ENCODE assay signal across 8 cellular contexts in the genomic region with DNA sequence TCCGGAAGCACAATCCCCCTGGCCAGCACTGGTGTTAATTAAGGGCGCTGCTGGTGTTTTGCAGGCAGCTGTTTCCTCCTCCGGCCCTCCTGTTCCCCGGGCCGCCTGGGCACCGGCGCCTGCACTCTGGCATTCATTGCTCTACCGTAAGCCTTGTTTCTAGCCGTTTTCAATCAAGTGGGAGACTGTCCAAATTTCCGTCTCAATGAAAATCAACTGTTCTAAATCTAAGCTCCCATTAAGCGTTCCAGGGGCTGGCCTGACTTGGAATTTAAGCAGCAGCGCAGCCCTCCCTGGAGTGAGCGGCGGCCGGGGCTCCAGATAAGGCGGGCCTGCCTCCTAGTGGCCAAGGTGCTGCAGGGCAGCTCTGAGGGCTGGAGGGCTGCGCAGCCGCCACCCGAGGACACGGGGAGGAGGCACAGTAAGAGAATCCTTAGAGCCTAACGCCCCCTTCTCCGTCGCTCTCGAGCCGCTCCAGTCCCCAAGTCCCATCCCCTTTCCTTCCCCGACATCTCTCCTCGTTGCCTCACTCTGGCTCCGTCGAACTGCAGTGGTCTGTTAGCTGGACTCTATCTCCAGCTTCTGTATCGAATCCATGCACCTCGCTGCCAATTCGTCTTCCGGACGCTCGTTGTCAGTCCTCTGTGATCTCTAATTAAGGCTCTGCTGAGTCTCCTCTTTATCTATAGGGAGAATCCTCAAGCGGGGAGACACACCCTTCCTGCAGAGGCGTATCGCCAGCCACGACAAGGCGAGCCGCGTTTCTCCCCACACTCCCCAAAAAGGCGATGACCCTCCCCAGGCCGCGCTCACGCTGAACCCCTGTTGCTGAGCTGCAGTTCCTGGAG. TPM values are rescaled to one million over a fixed set of nuclear protein-coding genes. Genes with fewer than 3 reads are reported as not detected.
DNase-seq lines count a peak whose midpoint lies in the region; ATAC-seq, FAIRE-seq and TF ChIP-seq lines count a peak whose summit lies in the region.

No MANE protein-coding gene starts in this region.

- WGBS in neuronal stem cell (ENCODE audit: extremely low coverage in 2 of 2, insufficient read length in 2 of 2, insufficient replicate concordance in 1 of 2), 2 donors, result no CpG with 5 or more reads among the region's 46 CpGs

- no peak overlapping the region for H2BK120ac ChIP-seq in neuronal stem cell (ENCODE audit: low read depth, low read length)

- H4K91ac ChIP-seq in neuronal stem cell (ENCODE audit: low read depth, low read length, poor library complexity), result no peak overlapping the region

- no peak overlapping the region for H2BK15ac ChIP-seq in neuronal stem cell (ENCODE audit: low read length)

- TF ChIP-seq RAD21 in Ishikawa (IDR thresholded peaks at IDR 0.05; ENCODE audit: low read depth), result peak; percentile 97

- no peak overlapping the region for H3K4ac ChIP-seq in neuronal stem cell (ENCODE audit: low read length)

- H2AFZ ChIP-seq in neuronal stem cell (ENCODE audit: low read length), result peak overlapping the region; percentile 89

- ATAC-seq in GM21619 (IDR thresholded peaks at IDR 0.05; ENCODE audit: unreplicated experiment), result peak; percentile 99
- ATAC-seq in RWPE2 (ENCODE audit: low read depth), result peak; percentile 98

- H3K79me1 ChIP-seq in neuronal stem cell (ENCODE audit: low read depth, low read length), result no peaks in the 10 kb centered on the region

- TF ChIP-seq CTCF in RWPE2 (IDR thresholded peaks at IDR 0.05; ENCODE audit: poor library complexity, severe bottlenecking), result peak; percentile 95

- H3K27ac ChIP-seq in RWPE2 (ENCODE audit: poor library complexity, severe bottlenecking) (no peak overlapping the region), neuronal stem cell (replicated peaks; ENCODE audit: low read length) (no peak overlapping the region)

- no peak overlapping the region for H3K9ac ChIP-seq in neuronal stem cell (ENCODE audit: low read depth, low read length, poor library complexity)

- no peak for TF ChIP-seq EP300 in Ishikawa (IDR thresholded peaks at IDR 0.05; ENCODE audit: borderline replicate concordance)

- H3K4me2 ChIP-seq in neuronal stem cell (ENCODE audit: insufficient read depth, low read length, poor library complexity, severe bottlenecking), result peak overlapping the region; percentile 82

- peak overlapping the region; percentile 88 for H3K18ac ChIP-seq in neuronal stem cell (ENCODE audit: low read length)

- H3K4me3 ChIP-seq in RWPE2 (ENCODE audit: severe bottlenecking) (peak overlapping the region; percentile 13), neuronal stem cell (ENCODE audit: low read length in 2 of 2) (peak overlapping the region; percentile 37 to 75)

- H3K14ac ChIP-seq in neuronal stem cell (ENCODE audit: low read length), result no peak overlapping the region

- FAIRE-seq in frontal cortex (lab: Jason Lieb, UNC), result no peak

- H3K9me3 ChIP-seq in RWPE2 (ENCODE audit: severe bottlenecking) (no peaks in the 10 kb centered on the region), neuronal stem cell (replicated peaks in 1 of 2; ENCODE audit: control insufficient read depth in 2 of 2, insufficient read depth in 1 of 2, low read depth in 1 of 2, low read length in 2 of 2) (no peaks in the 10 kb centered on the region)

- H3K23ac ChIP-seq in neuronal stem cell (ENCODE audit: low read depth, low read length, poor library complexity), result peak overlapping the region; percentile 69

- H3K36me3 ChIP-seq in RWPE2 (ENCODE audit: low read depth) (no peaks in the 10 kb centered on the region), neuronal stem cell (replicated peaks in 1 of 2; ENCODE audit: control insufficient read depth in 2 of 2, insufficient read depth in 2 of 2, low read length in 2 of 2) (no peaks in the 10 kb centered on the region)

- H3K4me1 ChIP-seq in RWPE2 (ENCODE audit: insufficient read depth, poor library complexity, severe bottlenecking) (peaks cover 9% of the 10 kb centered on the region), neuronal stem cell (ENCODE audit: control insufficient read depth in 2 of 2, insufficient read depth in 1 of 2, low read depth in 1 of 2, low read length in 2 of 2) (peaks cover 4 to 11% of the 10 kb centered on the region in 2 donors)

- no peak overlapping the region for H2AK5ac ChIP-seq in neuronal stem cell (ENCODE audit: low read depth, low read length)

- H2BK5ac ChIP-seq in neuronal stem cell (ENCODE audit: low read length), result no peak overlapping the region

- DNase-seq in DMS79 treated with DMSO at 0.1 percent for 48 hours (lab: John Stamatoyannopoulos, UW), result peak; percentile 76
- peak; percentile 68 for DNase-seq in RWPE2 (ENCODE audit: low spot score)
- DNase-seq in activated gamma-delta T cell treated with anti-CD3 and anti-CD28 coated beads, Interleukin-2, amount 50 U/mL, for 16 hours (ENCODE audit: low read depth), result peak; percentile 82
- peak; percentile 59 to 81 for DNase-seq in frontal cortex (ENCODE audit: low spot score in 2 of 2)
- peak; percentile 86 for DNase-seq in neuronal stem cell (ENCODE audit: low spot score)
- DNase-seq in stromal cell of bone marrow (ENCODE audit: low read depth), result peak; percentile 64

- H3K27me3 ChIP-seq in RWPE2 (ENCODE audit: insufficient read depth, poor library complexity, severe bottlenecking) (no peaks in the 10 kb centered on the region), neuronal stem cell (ENCODE audit: control insufficient read depth in 3 of 3, insufficient read depth in 3 of 3, low read depth in 1 of 3, low read length in 3 of 3) (peaks cover 0 to 58% (median 11%) of the 10 kb centered on the region in 3 experiments)

- no peak overlapping the region for H2BK12ac ChIP-seq in neuronal stem cell (ENCODE audit: low read length)

- H4K8ac ChIP-seq in neuronal stem cell (ENCODE audit: low read depth, low read length), result no peak overlapping the region

TF ChIP-seq in Ishikawa, 13 proteins besides CTCF, POLR2A, EP300 and RAD21:
- TF ChIP-seq EGR1 (IDR thresholded peaks at IDR 0.05) (peak; percentile 24; the same call in 1 of the 2 replicates), TEAD4 (IDR thresholded peaks at IDR 0.05) (0 out of 2 replicates have a peak, but pooled peaks have one; percentile 8), ZBTB7A (IDR thresholded peaks at IDR 0.05; ENCODE audit: low read depth) (0 out of 2 replicates have a peak, but pooled peaks have one; percentile 39), CEBPB (IDR thresholded peaks at IDR 0.05) (no peak), YY1 (IDR thresholded peaks at IDR 0.05; ENCODE audit: low read depth) (no peak), TCF12 (IDR thresholded peaks at IDR 0.05; ENCODE audit: low read depth) (peak; percentile 44; the same call in 1 of the 2 replicates), NFIC (IDR thresholded peaks at IDR 0.05) (no peak), CREB1 (IDR thresholded peaks at IDR 0.05; ENCODE audit: low read depth) (no peak), FOXM1 (IDR thresholded peaks at IDR 0.05; ENCODE audit: borderline replicate concordance, low read depth) (no peak), TAF1 (IDR thresholded peaks at IDR 0.05; ENCODE audit: low read depth) (no peak)
- TF ChIP-seq, protein P1, sequence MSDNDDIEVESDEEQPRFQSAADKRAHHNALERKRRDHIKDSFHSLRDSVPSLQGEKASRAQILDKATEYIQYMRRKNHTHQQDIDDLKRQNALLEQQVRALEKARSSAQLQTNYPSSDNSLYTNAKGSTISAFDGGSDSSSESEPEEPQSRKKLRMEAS (IDR thresholded peaks at IDR 0.05), result no peak
- TF ChIP-seq, protein P2, sequence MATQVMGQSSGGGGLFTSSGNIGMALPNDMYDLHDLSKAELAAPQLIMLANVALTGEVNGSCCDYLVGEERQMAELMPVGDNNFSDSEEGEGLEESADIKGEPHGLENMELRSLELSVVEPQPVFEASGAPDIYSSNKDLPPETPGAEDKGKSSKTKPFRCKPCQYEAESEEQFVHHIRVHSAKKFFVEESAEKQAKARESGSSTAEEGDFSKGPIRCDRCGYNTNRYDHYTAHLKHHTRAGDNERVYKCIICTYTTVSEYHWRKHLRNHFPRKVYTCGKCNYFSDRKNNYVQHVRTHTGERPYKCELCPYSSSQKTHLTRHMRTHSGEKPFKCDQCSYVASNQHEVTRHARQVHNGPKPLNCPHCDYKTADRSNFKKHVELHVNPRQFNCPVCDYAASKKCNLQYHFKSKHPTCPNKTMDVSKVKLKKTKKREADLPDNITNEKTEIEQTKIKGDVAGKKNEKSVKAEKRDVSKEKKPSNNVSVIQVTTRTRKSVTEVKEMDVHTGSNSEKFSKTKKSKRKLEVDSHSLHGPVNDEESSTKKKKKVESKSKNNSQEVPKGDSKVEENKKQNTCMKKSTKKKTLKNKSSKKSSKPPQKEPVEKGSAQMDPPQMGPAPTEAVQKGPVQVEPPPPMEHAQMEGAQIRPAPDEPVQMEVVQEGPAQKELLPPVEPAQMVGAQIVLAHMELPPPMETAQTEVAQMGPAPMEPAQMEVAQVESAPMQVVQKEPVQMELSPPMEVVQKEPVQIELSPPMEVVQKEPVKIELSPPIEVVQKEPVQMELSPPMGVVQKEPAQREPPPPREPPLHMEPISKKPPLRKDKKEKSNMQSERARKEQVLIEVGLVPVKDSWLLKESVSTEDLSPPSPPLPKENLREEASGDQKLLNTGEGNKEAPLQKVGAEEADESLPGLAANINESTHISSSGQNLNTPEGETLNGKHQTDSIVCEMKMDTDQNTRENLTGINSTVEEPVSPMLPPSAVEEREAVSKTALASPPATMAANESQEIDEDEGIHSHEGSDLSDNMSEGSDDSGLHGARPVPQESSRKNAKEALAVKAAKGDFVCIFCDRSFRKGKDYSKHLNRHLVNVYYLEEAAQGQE (IDR thresholded peaks at IDR 0.05; ENCODE audit: low read depth), result no peak
- TF ChIP-seq, protein P3, sequence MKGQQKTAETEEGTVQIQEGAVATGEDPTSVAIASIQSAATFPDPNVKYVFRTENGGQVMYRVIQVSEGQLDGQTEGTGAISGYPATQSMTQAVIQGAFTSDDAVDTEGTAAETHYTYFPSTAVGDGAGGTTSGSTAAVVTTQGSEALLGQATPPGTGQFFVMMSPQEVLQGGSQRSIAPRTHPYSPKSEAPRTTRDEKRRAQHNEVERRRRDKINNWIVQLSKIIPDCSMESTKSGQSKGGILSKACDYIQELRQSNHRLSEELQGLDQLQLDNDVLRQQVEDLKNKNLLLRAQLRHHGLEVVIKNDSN (IDR thresholded peaks at IDR 0.05), result no peak

RNA-seq across cellular contexts. Expression of a gene that starts 57.8 kb away (rescaled TPM):
- 31.4 TPM for total RNA-seq in frontal cortex
- 26.2 TPM for polyA plus RNA-seq in neuronal stem cell (2013, experiment 1 of 2)
- polyA plus RNA-seq in neuronal stem cell (2013, experiment 2 of 2), result 27.3 TPM
